In the genomic region with DNA sequence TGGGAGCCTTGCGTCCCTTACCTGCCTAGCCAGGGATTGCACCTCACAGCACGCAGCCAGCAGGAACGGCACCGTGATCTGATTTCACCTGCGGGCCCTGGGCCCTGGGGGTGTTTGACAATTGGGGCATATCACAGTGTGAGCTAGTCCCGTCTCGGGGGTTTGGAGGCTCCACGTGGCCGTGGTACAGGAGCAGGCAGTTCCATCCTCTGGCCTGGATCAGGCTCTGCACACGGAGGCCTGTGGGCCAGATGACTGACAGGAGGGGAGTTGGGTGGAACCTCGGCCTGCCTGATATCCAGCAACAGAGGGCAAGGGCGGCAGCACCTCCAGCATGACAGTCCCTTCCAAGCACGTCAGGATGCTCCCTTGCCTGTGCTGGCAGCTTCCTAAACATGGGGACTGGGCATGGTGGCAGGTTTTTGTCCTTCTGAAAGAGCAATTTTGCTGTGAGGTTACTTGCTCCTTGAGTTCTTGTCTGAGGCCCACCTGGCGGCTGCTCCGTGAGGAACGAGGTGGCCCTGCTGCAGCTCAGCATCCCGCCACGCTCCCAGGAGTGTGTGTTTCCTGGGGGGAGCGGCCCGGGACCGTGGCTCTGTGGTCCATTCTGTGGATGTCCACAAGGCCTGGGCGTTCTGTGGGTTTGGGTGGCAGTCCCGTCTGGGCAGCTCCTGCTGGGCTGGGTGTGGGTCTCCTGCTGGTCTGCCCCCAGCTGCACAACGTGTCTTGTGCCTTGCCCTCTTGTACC, we compare ENCODE assay signal across 24 cellular contexts.
"Had no signal": no experiment of that assay in that cellular context is flagged by ENCODE, and none has a peak within 500 bp of the region (broad histone marks: within the 10 kb centered on the region; RNA-seq: fewer than 3 reads in every experiment).

No MANE protein-coding gene starts in this region.

- DNase-seq: activated CD4-positive, alpha-beta T cell treated with anti-CD3 and anti-CD28 coated beads, Interleukin-2, amount 10 ng/mL, durations not matched to agents 24 days and 14 days; activated CD8-positive, alpha-beta T cell treated with anti-CD3 and anti-CD28 coated beads for 36 hours; activated effector memory CD4-positive, alpha-beta T cell treated with Interleukin-2 at 50 U/mL for 16 hours; activated naive CD4-positive, alpha-beta T cell treated with anti-CD3 and anti-CD28 coated beads, Interleukin-2, amount 10 ng/mL, durations not matched to agents 7 days and 5 days; activated naive CD8-positive, alpha-beta T cell treated with anti-CD3 and anti-CD28 coated beads, Interleukin-2, amount 50 U/mL, for 24 hours; activated T-cell treated with anti-CD3 and anti-CD28 coated beads, Interleukin-2, amount 50 U/mL, for 1 hour; caudate nucleus; head of caudate nucleus; occipital lobe; retina; stimulated activated CD4-positive, alpha-beta T cell treated with anti-CD3 and anti-CD28 coated beads, Interleukin-12 subunit alpha, Interleukin-12 subunit beta, amount 100 ng/mL, for 4 hours; stimulated activated CD4-positive, alpha-beta T cell treated with anti-CD3 and anti-CD28 coated beads, Interleukin-1b, Interleukin-23, amount 100 ng/mL, for 48 hours; stimulated activated CD8-positive, alpha-beta memory T cell treated with anti-CD3 and anti-CD28 coated beads, Interleukin-4, amount 100 ng/mL, for 48 hours; stimulated activated naive CD4-positive, alpha-beta T cell treated with Interleukin-2 at 50 U/mL for 16 hours; T-cell; thyroid gland had no signal

- H3K4me3 Mint-ChIP-seq: activated CD4-positive, alpha-beta T cell treated with anti-CD3 and anti-CD28 coated beads, Interleukin-2, amount 10 ng/mL, durations not matched to agents 24 days and 14 days; activated CD8-positive, alpha-beta T cell treated with anti-CD3 and anti-CD28 coated beads for 36 hours; activated naive CD4-positive, alpha-beta T cell treated with anti-CD3 and anti-CD28 coated beads, Interleukin-2, amount 10 ng/mL, durations not matched to agents 7 days and 5 days; activated naive CD8-positive, alpha-beta T cell treated with anti-CD3 and anti-CD28 coated beads, Interleukin-2, amount 50 U/mL, for 24 hours; brain; mesothelial cell of epicardium; natural killer cell treated with Interleukin-12 subunit alpha and Interleukin-12 subunit beta and Interleukin-15 and Interleukin-18, amount 100 ng/mL, for 72 hours; T-cell had no signal

- H3K9me3 ChIP-seq: thyroid gland had no signal

- H3K9me3 Mint-ChIP-seq: activated CD4-positive, alpha-beta T cell treated with anti-CD3 and anti-CD28 coated beads, Interleukin-2, amount 10 ng/mL, durations not matched to agents 24 days and 14 days; activated CD8-positive, alpha-beta T cell treated with anti-CD3 and anti-CD28 coated beads for 36 hours; activated naive CD4-positive, alpha-beta T cell treated with anti-CD3 and anti-CD28 coated beads, Interleukin-2, amount 10 ng/mL, durations not matched to agents 7 days and 5 days; activated naive CD8-positive, alpha-beta T cell treated with anti-CD3 and anti-CD28 coated beads, Interleukin-2, amount 50 U/mL, for 24 hours; brain; mesothelial cell of epicardium; natural killer cell treated with Interleukin-12 subunit alpha and Interleukin-12 subunit beta and Interleukin-15 and Interleukin-18, amount 100 ng/mL, for 72 hours; T-cell had no signal

- H3K36me3 Mint-ChIP-seq: natural killer cell treated with Interleukin-12 subunit alpha and Interleukin-12 subunit beta and Interleukin-15 and Interleukin-18, amount 100 ng/mL, for 72 hours had no signal

- FAIRE-seq: endometrium, frontal cortex, keratinocyte had no signal

- H3K27ac Mint-ChIP-seq: activated CD4-positive, alpha-beta T cell treated with anti-CD3 and anti-CD28 coated beads, Interleukin-2, amount 10 ng/mL, durations not matched to agents 24 days and 14 days; activated CD8-positive, alpha-beta T cell treated with anti-CD3 and anti-CD28 coated beads for 36 hours; activated naive CD4-positive, alpha-beta T cell treated with anti-CD3 and anti-CD28 coated beads, Interleukin-2, amount 10 ng/mL, durations not matched to agents 7 days and 5 days; activated naive CD8-positive, alpha-beta T cell treated with anti-CD3 and anti-CD28 coated beads, Interleukin-2, amount 50 U/mL, for 24 hours; brain; mesothelial cell of epicardium; natural killer cell treated with Interleukin-12 subunit alpha and Interleukin-12 subunit beta and Interleukin-15 and Interleukin-18, amount 100 ng/mL, for 72 hours; T-cell had no signal

- H3K27me3 Mint-ChIP-seq: activated CD4-positive, alpha-beta T cell treated with anti-CD3 and anti-CD28 coated beads, Interleukin-2, amount 10 ng/mL, durations not matched to agents 24 days and 14 days; activated CD8-positive, alpha-beta T cell treated with anti-CD3 and anti-CD28 coated beads for 36 hours; activated naive CD4-positive, alpha-beta T cell treated with anti-CD3 and anti-CD28 coated beads, Interleukin-2, amount 10 ng/mL, durations not matched to agents 7 days and 5 days; activated naive CD8-positive, alpha-beta T cell treated with anti-CD3 and anti-CD28 coated beads, Interleukin-2, amount 50 U/mL, for 24 hours; brain; natural killer cell treated with Interleukin-12 subunit alpha and Interleukin-12 subunit beta and Interleukin-15 and Interleukin-18, amount 100 ng/mL, for 72 hours; T-cell had no signal

- H3K4me1 Mint-ChIP-seq: activated CD4-positive, alpha-beta T cell treated with anti-CD3 and anti-CD28 coated beads, Interleukin-2, amount 10 ng/mL, durations not matched to agents 24 days and 14 days; activated naive CD4-positive, alpha-beta T cell treated with anti-CD3 and anti-CD28 coated beads, Interleukin-2, amount 10 ng/mL, durations not matched to agents 7 days and 5 days; activated naive CD8-positive, alpha-beta T cell treated with anti-CD3 and anti-CD28 coated beads, Interleukin-2, amount 50 U/mL, for 24 hours; brain; mesothelial cell of epicardium; T-cell had no signal

- H3K27me3 ChIP-seq: thyroid gland had no signal

- ATAC-seq: activated CD8-positive, alpha-beta T cell treated with anti-CD3 and anti-CD28 coated beads for 36 hours; activated naive CD8-positive, alpha-beta T cell treated with anti-CD3 and anti-CD28 coated beads, Interleukin-2, amount 50 U/mL, for 24 hours; left lobe of liver; T-cell had no signal

- H3K27ac ChIP-seq: thyroid gland had no signal

- H3K4me1 ChIP-seq: thyroid gland had no signal

- H3K4me3 ChIP-seq: lung, thyroid gland had no signal
